1 cellular context compared by ENCODE assay signal in the genomic region with DNA sequence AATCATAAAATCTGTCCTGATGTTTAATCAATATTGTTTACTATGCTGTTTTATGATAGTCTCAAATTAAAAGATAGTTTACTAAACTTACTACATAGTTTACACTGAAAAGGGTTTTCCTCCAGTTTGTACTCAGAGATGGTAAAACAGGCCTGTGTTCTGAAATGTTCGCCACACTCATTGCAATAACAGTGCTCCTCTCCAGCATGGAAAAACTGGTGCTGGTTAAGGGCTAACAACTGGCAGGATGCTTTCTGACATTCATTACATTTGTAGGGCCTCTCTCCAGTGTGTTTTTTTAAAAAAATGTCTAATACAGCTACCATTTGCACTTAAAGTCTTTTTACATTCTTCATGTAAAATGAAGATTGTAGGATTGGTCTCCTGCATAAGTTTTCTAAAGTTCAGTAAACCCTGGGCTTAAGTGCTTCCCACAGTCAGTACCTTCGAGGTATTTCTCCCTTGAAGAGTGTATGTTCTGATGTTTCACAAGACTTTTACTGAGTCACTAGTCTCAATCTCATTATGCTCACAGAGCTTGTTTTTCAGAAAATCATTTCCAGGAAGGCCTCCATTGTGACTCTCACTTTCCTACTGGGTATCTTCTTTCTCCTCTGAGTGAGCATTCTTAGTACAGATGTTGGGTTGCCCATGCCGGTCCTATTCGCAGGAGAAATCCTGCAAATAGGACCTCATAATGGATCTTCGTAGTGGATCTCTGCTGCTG.
TF ChIP-seq lines count a peak whose summit lies in the region.

No MANE protein-coding gene starts in this region.

TF ChIP-seq in K562, 482 proteins besides CTCF, POLR2A, EP300 and RAD21 (continues in another document):
- TF ChIP-seq ZFP1 (CRISPR knock-in tag; IDR thresholded peaks at IDR 0.05) (no peak), CEBPG (CRISPR knock-in tag; IDR thresholded peaks at IDR 0.05) (no peak), CEBPG (tag; conservative IDR thresholded peaks at IDR 0.05 in 1 of 2, IDR thresholded peaks at IDR 0.05 in 1 of 2) (0 out of 4 replicates have a peak, but pooled peaks of 1 of the 2 experiments have one; percentile 33), SMARCA4 (IDR thresholded peaks at IDR 0.05) (0 out of 2 replicates have a peak, but pooled peaks have one; percentile 20), ZFP30 (CRISPR knock-in tag; IDR thresholded peaks at IDR 0.05; ENCODE audit: borderline replicate concordance) (no peak), ZNF408 (CRISPR knock-in tag; IDR thresholded peaks at IDR 0.05; ENCODE audit: low read depth) (no peak), C11orf30 (IDR thresholded peaks at IDR 0.05; ENCODE audit: low read depth) (peak; percentile 31; the same call in 1 of the 2 replicates), ZNF143 (CRISPR knock-in tag; IDR thresholded peaks at IDR 0.05) (no peak), ZBTB8A (IDR thresholded peaks at IDR 0.05; ENCODE audit: partially characterized antibody) (no peak), RCOR1 (IDR thresholded peaks at IDR 0.05; ENCODE audit: borderline replicate concordance in 1 of 2, low read depth in 2 of 2, low read length in 2 of 2) (peak in 1 of 2 experiments; percentile 59; a peak in 1 of 4 replicates), MAFF (IDR thresholded peaks at IDR 0.05; ENCODE audit: low read length) (0 out of 2 replicates have a peak, but pooled peaks have one; percentile 2), ZC3H8 (IDR thresholded peaks at IDR 0.05) (no peak), BACH1 (tag; IDR thresholded peaks at IDR 0.05) (0 out of 2 replicates have a peak, but pooled peaks have one; percentile 35), BDP1 (IDR thresholded peaks at IDR 0.05; ENCODE audit: insufficient read depth, insufficient read length) (no peak), PYGO2 (tag; IDR thresholded peaks at IDR 0.05) (no peak), CEBPB (tag; IDR thresholded peaks at IDR 0.05) (peak; percentile 74), DPF2 (IDR thresholded peaks at IDR 0.05) (peak; percentile 37; the same call in 1 of the 2 replicates), SMARCE1 (IDR thresholded peaks at IDR 0.05) (no peak; the same call in 1 of the 2 replicates), ZNF316 (IDR thresholded peaks at IDR 0.05) (peak; percentile 7), EWSR1 (IDR thresholded peaks at IDR 0.05; ENCODE audit: borderline replicate concordance, low read depth, partially characterized antibody) (no peak), ZNF197 (CRISPR knock-in tag; IDR thresholded peaks at IDR 0.05; ENCODE audit: low read depth) (no peak), ESRRB (CRISPR knock-in tag; IDR thresholded peaks at IDR 0.05; ENCODE audit: borderline replicate concordance) (no peak), NFE2 (IDR thresholded peaks at IDR 0.05; ENCODE audit: low read depth) (peak; percentile 34; the same call in 1 of the 2 replicates), FIP1L1 (IDR thresholded peaks at IDR 0.05; ENCODE audit: low read depth, low read length, poor library complexity, severe bottlenecking) (no peak), ETV5 (CRISPR knock-in tag; IDR thresholded peaks at IDR 0.05; ENCODE audit: low read depth) (no peak), CREM (IDR thresholded peaks at IDR 0.05; ENCODE audit: low read depth) (no peak), ARHGAP35 (IDR thresholded peaks at IDR 0.05; ENCODE audit: partially characterized antibody) (no peak), KDM1A (IDR thresholded peaks at IDR 0.05) (peak; percentile 35 to 52; a peak in 1 of 4 replicates), ZNF146 (CRISPR knock-in tag; IDR thresholded peaks at IDR 0.05; ENCODE audit: unreplicated experiment) (no peak), KDM4B (IDR thresholded peaks at IDR 0.05; ENCODE audit: borderline replicate concordance in 2 of 2, low read depth in 1 of 2) (no peak), ATF1 (CRISPR knock-in tag; IDR thresholded peaks at IDR 0.05) (no peak), ATF1 (tag; IDR thresholded peaks at IDR 0.05) (no peak), ZFP36 (IDR thresholded peaks at IDR 0.05; ENCODE audit: low read depth, low read length, partially characterized antibody) (no peak), YBX1 (IDR thresholded peaks at IDR 0.05) (no peak)
- TF ChIP-seq, protein P1, sequence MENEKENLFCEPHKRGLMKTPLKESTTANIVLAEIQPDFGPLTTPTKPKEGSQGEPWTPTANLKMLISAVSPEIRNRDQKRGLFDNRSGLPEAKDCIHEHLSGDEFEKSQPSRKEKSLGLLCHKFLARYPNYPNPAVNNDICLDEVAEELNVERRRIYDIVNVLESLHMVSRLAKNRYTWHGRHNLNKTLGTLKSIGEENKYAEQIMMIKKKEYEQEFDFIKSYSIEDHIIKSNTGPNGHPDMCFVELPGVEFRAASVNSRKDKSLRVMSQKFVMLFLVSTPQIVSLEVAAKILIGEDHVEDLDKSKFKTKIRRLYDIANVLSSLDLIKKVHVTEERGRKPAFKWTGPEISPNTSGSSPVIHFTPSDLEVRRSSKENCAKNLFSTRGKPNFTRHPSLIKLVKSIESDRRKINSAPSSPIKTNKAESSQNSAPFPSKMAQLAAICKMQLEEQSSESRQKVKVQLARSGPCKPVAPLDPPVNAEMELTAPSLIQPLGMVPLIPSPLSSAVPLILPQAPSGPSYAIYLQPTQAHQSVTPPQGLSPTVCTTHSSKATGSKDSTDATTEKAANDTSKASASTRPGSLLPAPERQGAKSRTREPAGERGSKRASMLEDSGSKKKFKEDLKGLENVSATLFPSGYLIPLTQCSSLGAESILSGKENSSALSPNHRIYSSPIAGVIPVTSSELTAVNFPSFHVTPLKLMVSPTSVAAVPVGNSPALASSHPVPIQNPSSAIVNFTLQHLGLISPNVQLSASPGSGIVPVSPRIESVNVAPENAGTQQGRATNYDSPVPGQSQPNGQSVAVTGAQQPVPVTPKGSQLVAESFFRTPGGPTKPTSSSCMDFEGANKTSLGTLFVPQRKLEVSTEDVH (IDR thresholded peaks at IDR 0.05; ENCODE audit: low read depth, partially characterized antibody): no peak
- TF ChIP-seq, protein P2, sequence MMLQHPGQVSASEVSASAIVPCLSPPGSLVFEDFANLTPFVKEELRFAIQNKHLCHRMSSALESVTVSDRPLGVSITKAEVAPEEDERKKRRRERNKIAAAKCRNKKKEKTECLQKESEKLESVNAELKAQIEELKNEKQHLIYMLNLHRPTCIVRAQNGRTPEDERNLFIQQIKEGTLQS (IDR thresholded peaks at IDR 0.05): peak; percentile 29; the same call in 1 of the 2 replicates
- TF ChIP-seq, protein P2 (CRISPR knock-in tag; conservative IDR thresholded peaks at IDR 0.05): no peak
- TF ChIP-seq, protein P3, sequence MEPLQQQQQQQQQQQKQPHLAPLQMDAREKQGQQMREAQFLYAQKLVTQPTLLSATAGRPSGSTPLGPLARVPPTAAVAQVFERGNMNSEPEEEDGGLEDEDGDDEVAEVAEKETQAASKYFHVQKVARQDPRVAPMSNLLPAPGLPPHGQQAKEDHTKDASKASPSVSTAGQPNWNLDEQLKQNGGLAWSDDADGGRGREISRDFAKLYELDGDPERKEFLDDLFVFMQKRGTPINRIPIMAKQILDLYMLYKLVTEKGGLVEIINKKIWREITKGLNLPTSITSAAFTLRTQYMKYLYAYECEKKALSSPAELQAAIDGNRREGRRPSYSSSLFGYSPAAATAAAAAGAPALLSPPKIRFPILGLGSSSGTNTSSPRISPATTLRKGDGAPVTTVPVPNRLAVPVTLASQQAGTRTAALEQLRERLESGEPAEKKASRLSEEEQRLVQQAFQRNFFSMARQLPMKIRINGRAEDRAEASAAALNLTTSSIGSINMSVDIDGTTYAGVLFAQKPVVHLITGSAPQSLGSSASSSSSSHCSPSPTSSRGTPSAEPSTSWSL (CRISPR knock-in tag; IDR thresholded peaks at IDR 0.05; ENCODE audit: borderline replicate concordance): no peak
- TF ChIP-seq, protein P4, sequence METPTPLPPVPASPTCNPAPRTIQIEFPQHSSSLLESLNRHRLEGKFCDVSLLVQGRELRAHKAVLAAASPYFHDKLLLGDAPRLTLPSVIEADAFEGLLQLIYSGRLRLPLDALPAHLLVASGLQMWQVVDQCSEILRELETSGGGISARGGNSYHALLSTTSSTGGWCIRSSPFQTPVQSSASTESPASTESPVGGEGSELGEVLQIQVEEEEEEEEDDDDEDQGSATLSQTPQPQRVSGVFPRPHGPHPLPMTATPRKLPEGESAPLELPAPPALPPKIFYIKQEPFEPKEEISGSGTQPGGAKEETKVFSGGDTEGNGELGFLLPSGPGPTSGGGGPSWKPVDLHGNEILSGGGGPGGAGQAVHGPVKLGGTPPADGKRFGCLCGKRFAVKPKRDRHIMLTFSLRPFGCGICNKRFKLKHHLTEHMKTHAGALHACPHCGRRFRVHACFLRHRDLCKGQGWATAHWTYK (CRISPR knock-in tag; IDR thresholded peaks at IDR 0.05): no peak
- TF ChIP-seq, protein P5, sequence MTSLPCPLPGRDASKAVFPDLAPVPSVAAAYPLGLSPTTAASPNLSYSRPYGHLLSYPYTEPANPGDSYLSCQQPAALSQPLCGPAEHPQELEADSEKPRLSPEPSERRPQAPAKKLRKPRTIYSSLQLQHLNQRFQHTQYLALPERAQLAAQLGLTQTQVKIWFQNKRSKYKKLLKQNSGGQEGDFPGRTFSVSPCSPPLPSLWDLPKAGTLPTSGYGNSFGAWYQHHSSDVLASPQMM (CRISPR knock-in tag; IDR thresholded peaks at IDR 0.05): no peak
- TF ChIP-seq, protein P6, sequence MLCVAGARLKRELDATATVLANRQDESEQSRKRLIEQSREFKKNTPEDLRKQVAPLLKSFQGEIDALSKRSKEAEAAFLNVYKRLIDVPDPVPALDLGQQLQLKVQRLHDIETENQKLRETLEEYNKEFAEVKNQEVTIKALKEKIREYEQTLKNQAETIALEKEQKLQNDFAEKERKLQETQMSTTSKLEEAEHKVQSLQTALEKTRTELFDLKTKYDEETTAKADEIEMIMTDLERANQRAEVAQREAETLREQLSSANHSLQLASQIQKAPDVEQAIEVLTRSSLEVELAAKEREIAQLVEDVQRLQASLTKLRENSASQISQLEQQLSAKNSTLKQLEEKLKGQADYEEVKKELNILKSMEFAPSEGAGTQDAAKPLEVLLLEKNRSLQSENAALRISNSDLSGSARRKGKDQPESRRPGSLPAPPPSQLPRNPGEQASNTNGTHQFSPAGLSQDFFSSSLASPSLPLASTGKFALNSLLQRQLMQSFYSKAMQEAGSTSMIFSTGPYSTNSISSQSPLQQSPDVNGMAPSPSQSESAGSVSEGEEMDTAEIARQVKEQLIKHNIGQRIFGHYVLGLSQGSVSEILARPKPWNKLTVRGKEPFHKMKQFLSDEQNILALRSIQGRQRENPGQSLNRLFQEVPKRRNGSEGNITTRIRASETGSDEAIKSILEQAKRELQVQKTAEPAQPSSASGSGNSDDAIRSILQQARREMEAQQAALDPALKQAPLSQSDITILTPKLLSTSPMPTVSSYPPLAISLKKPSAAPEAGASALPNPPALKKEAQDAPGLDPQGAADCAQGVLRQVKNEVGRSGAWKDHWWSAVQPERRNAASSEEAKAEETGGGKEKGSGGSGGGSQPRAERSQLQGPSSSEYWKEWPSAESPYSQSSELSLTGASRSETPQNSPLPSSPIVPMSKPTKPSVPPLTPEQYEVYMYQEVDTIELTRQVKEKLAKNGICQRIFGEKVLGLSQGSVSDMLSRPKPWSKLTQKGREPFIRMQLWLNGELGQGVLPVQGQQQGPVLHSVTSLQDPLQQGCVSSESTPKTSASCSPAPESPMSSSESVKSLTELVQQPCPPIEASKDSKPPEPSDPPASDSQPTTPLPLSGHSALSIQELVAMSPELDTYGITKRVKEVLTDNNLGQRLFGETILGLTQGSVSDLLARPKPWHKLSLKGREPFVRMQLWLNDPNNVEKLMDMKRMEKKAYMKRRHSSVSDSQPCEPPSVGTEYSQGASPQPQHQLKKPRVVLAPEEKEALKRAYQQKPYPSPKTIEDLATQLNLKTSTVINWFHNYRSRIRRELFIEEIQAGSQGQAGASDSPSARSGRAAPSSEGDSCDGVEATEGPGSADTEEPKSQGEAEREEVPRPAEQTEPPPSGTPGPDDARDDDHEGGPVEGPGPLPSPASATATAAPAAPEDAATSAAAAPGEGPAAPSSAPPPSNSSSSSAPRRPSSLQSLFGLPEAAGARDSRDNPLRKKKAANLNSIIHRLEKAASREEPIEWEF (CRISPR knock-in tag; IDR thresholded peaks at IDR 0.05): no peak
- TF ChIP-seq, protein P7, sequence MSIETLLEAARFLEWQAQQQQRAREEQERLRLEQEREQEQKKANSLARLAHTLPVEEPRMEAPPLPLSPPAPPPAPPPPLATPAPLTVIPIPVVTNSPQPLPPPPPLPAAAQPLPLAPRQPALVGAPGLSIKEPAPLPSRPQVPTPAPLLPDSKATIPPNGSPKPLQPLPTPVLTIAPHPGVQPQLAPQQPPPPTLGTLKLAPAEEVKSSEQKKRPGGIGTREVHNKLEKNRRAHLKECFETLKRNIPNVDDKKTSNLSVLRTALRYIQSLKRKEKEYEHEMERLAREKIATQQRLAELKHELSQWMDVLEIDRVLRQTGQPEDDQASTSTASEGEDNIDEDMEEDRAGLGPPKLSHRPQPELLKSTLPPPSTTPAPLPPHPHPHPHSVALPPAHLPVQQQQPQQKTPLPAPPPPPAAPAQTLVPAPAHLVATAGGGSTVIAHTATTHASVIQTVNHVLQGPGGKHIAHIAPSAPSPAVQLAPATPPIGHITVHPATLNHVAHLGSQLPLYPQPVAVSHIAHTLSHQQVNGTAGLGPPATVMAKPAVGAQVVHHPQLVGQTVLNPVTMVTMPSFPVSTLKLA (conservative IDR thresholded peaks at IDR 0.05): 0 out of 4 replicates have a peak, but pooled peaks of 1 of the 2 experiments have one; percentile 23
- TF ChIP-seq, protein P8, sequence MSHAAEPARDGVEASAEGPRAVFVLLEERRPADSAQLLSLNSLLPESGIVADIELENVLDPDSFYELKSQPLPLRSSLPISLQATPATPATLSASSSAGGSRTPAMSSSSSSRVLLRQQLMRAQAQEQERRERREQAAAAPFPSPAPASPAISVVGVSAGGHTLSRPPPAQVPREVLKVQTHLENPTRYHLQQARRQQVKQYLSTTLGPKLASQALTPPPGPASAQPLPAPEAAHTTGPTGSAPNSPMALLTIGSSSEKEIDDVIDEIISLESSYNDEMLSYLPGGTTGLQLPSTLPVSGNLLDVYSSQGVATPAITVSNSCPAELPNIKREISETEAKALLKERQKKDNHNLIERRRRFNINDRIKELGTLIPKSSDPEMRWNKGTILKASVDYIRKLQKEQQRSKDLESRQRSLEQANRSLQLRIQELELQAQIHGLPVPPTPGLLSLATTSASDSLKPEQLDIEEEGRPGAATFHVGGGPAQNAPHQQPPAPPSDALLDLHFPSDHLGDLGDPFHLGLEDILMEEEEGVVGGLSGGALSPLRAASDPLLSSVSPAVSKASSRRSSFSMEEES (CRISPR knock-in tag; IDR thresholded peaks at IDR 0.05): no peak
- TF ChIP-seq, protein P9, sequence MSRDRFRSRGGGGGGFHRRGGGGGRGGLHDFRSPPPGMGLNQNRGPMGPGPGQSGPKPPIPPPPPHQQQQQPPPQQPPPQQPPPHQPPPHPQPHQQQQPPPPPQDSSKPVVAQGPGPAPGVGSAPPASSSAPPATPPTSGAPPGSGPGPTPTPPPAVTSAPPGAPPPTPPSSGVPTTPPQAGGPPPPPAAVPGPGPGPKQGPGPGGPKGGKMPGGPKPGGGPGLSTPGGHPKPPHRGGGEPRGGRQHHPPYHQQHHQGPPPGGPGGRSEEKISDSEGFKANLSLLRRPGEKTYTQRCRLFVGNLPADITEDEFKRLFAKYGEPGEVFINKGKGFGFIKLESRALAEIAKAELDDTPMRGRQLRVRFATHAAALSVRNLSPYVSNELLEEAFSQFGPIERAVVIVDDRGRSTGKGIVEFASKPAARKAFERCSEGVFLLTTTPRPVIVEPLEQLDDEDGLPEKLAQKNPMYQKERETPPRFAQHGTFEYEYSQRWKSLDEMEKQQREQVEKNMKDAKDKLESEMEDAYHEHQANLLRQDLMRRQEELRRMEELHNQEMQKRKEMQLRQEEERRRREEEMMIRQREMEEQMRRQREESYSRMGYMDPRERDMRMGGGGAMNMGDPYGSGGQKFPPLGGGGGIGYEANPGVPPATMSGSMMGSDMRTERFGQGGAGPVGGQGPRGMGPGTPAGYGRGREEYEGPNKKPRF (IDR thresholded peaks at IDR 0.05; ENCODE audit: low read depth, low read length): no peak
